17 cellular contexts compared by ENCODE assay signal in genomic region chr1:24605534-24606295, GRCh38. TPM values are rescaled to one million over a fixed set of nuclear protein-coding genes. Genes with fewer than 3 reads are reported as not detected.
DNase-seq lines count a peak whose midpoint lies in the region; ATAC-seq, FAIRE-seq and TF ChIP-seq lines count a peak whose summit lies in the region.
"Had no signal": no experiment of that assay in that cellular context is flagged by ENCODE, and none has a peak within 500 bp of the region (broad histone marks: within the 10 kb centered on the region; RNA-seq: fewer than 3 reads in every experiment).

No MANE protein-coding gene starts in this region.

- no peak overlapping the region for H2BK15ac ChIP-seq in H1 (ENCODE audit: low read length)

- intact Hi-C loops in HepG2 (cut with micrococcal nuclease; ENCODE audit: unreplicated experiment): no loop called here

- H3K9me3 ChIP-seq in H1 (ENCODE audit: insufficient read depth in 2 of 2, low read depth in 1 of 2, low read length in 1 of 2): no peaks in the 10 kb centered on the region
- no peaks in the 10 kb centered on the region for H3K9me3 ChIP-seq in HepG2 (ENCODE audit: low read length)

- TF ChIP-seq EP300 in H1 (IDR thresholded peaks at IDR 0.05; ENCODE audit: borderline replicate concordance in 1 of 2, low read depth in 2 of 2, low read length in 2 of 2) (no peak), HepG2 (IDR thresholded peaks at IDR 0.05; ENCODE audit: low read depth in 2 of 2, low read length in 2 of 2) (0 out of 4 replicates have a peak, but pooled peaks of 1 of the 2 experiments have one; percentile 37), HepG2 (CRISPR knock-in tag; IDR thresholded peaks at IDR 0.05; ENCODE audit: borderline replicate concordance) (no peak)

- H3K23ac ChIP-seq in H1 (ENCODE audit: insufficient read length): no peak overlapping the region

- no peak overlapping the region for H3K18ac ChIP-seq in H1 (ENCODE audit: extremely low read depth, low read length)

- no peak overlapping the region for H2BK5ac ChIP-seq in H1 (ENCODE audit: low read depth, low read length)

- no peak overlapping the region for H3K14ac ChIP-seq in H1 (ENCODE audit: insufficient read length)

- no peak for TF ChIP-seq POLR2A in H1 (IDR thresholded peaks at IDR 0.05; ENCODE audit: control extremely low read depth in 1 of 2, low read depth in 2 of 2, low read length in 2 of 2)
- TF ChIP-seq POLR2A in HepG2 (IDR thresholded peaks at IDR 0.05; ENCODE audit: insufficient read depth in 1 of 2, low read depth in 2 of 2, low read length in 2 of 2): no peak

- H4K91ac ChIP-seq in H1 (replicated peaks; ENCODE audit: insufficient read length, low read length): peak overlapping the region; percentile 25

- H3K36me3 ChIP-seq in H1 (ENCODE audit: control insufficient read depth in 2 of 4, insufficient read depth in 4 of 4, low read length in 3 of 4): no peaks in the 10 kb centered on the region
- no peaks in the 10 kb centered on the region for H3K36me3 ChIP-seq in HepG2 (replicated peaks in 1 of 2; ENCODE audit: control insufficient read depth in 1 of 2, insufficient read depth in 2 of 2, low read length in 2 of 2)

- H2AFZ ChIP-seq in H1 (ENCODE audit: low read length): no peak overlapping the region
- no peak overlapping the region for H2AFZ ChIP-seq in HepG2 (ENCODE audit: low read length)
- H2AFZ ChIP-seq: GM23248 had no signal

- H4K8ac ChIP-seq in H1 (ENCODE audit: extremely low read depth, insufficient read depth, low read length): peak overlapping the region; percentile 78; the same call in 1 of the 2 replicates

- H2BK12ac ChIP-seq in H1 (ENCODE audit: low read depth, low read length): no peak overlapping the region

- FAIRE-seq in H1 (lab: Jason Lieb, UNC) (no peak), HepG2 (lab: Jason Lieb, UNC) (peak; percentile 59)

- POLR2A ChIA-PET in H1 (lab: Charles Lee; ENCODE audit: partially characterized antibody): no interaction called here
- POLR2A ChIA-PET in HepG2 (lab: Yijun Ruan, JAX): interaction anchor here (0.7 to 1.6 kb wide), 3 partner anchors 11 to 64 kb away, joined by 3 read pairs; no protein-coding TSS in a partner anchor

- H3K4ac ChIP-seq in H1 (replicated peaks; ENCODE audit: insufficient read length, low read depth, low read length): no peak overlapping the region

- no peaks in the 10 kb centered on the region for H3K79me1 ChIP-seq in H1 (ENCODE audit: low read depth, low read length)

- BruUV-seq in HepG2 (replicated peaks; lab: Mats Ljungman, UMichigan): no TSS peak

- H3K9ac ChIP-seq in H1 (replicated peaks in 1 of 4; ENCODE audit: extremely low read depth in 1 of 4, low read depth in 3 of 4, low read length in 3 of 4) (no peak overlapping the region), HepG2 (ENCODE audit: insufficient read depth, low read depth, low read length) (no peak overlapping the region)
- H3K9ac ChIP-seq: GM23248 had no signal

- H3K27ac ChIP-seq in H1 (ENCODE audit: low read depth, low read length): no peak overlapping the region
- H3K27ac ChIP-seq in HepG2 (ENCODE audit: extremely low read length, insufficient read depth, low read length): peak overlapping the region; percentile 66
- H3K27ac ChIP-seq: 22Rv1, GM23248 had no signal

- no peak overlapping the region for H3K4me2 ChIP-seq in H1 (ENCODE audit: insufficient read depth in 1 of 2, low read depth in 2 of 2, low read length in 2 of 2)
- H3K4me2 ChIP-seq in HepG2 (ENCODE audit: low read depth, low read length): peak overlapping the region; percentile 70

- TF ChIP-seq CTCF in H1 (IDR thresholded peaks at IDR 0.05; ENCODE audit: control extremely low read depth in 1 of 3, insufficient read depth in 1 of 3, low read depth in 1 of 3, low read length in 3 of 3) (no peak), HepG2 (CRISPR knock-in tag; IDR thresholded peaks at IDR 0.05) (peak; percentile 39)

- H2AK5ac ChIP-seq in H1 (ENCODE audit: low read depth, low read length): no peak overlapping the region

- CTCF ChIA-PET in H1 (lab: Charles Lee; ENCODE audit: partially characterized antibody): interaction anchor here (1.0 to 5.2 kb wide), 2 partner anchors 9 to 19 kb away, joined by 5 to 20 read pairs; no protein-coding TSS in a partner anchor
- CTCF ChIA-PET in HepG2 (lab: Yijun Ruan, JAX; ENCODE audit: low intra/inter-chr PET ratio, low total read pairs): no interaction called here

- no peak overlapping the region for H3K56ac ChIP-seq in H1 (replicated peaks; ENCODE audit: insufficient read length, low read depth, low read length)

- DNase-seq in Caki2 (ENCODE audit: low read depth) (peak; percentile 47), H1 (ENCODE audit: low read depth in 1 of 2, low spot score in 2 of 2) (no peak), HepG2 (ENCODE audit: low spot score) (peak; percentile 60), myocyte (ENCODE audit: low read depth) (peak; percentile 18), D341Med (ENCODE audit: low spot score) (no peak), GM03348 (ENCODE audit: low spot score) (no peak), retina (no peak)
- DNase-seq: CD8-positive, alpha-beta T cell; COR-L47; GF-D8; H9 had no signal

- WGBS in H1 (ENCODE audit: extremely low coverage in 1 of 2, insufficient coverage in 1 of 2, insufficient read length in 1 of 2, insufficient replicate concordance in 2 of 2, low coverage in 1 of 2, low lambda C conversion rate in 2 of 2, missing lambda C conversion rate in 1 of 2), 2 experiments: 95% methylated on average over 19 of the region's 19 CpGs; no CpG with 5 or more reads in 1 of the 2 experiments
- 20% methylated on average over 8 of the region's 19 CpGs for WGBS in HepG2 (ENCODE audit: low lambda C conversion rate)

- peak; percentile 92 for ATAC-seq in HepG2
- ATAC-seq in activated CD4-positive, CD25-positive, alpha-beta regulatory T cell treated with anti-CD3 and anti-CD28 coated beads, Interleukin-2, amount 50 U/mL, for 24 hours: no peak
- ATAC-seq: CD8-positive, alpha-beta T cell had no signal

- TF ChIP-seq RAD21 in H1 (IDR thresholded peaks at IDR 0.05 in 1 of 2, conservative IDR thresholded peaks at IDR 0.05 in 1 of 2; ENCODE audit: low read depth in 2 of 2, low read length in 2 of 2): no peak
- TF ChIP-seq RAD21 in HepG2 (CRISPR knock-in tag; IDR thresholded peaks at IDR 0.05): no peak

- in situ Hi-C loops in Caki2 (cut with HindIII; ENCODE audit: low pct_unique_long_range_greater_than_20kb, low sequenced_read_pairs) (no loop called here), HepG2 (cut with HindIII; ENCODE audit: extremely low pct_ligation_motif_present, low pct_unique_long_range_greater_than_20kb) (no loop called here)

- H3K4me3 ChIP-seq in H1 (ENCODE audit: extremely low read depth in 1 of 4, insufficient read depth in 2 of 4, low read depth in 3 of 4, low read length in 4 of 4) (no peak overlapping the region), HepG2 (replicated peaks in 1 of 3; ENCODE audit: insufficient read depth in 1 of 3, low read depth in 2 of 3, low read length in 3 of 3) (peak overlapping the region in 1 of 3 experiments; percentile 46; a peak in 2 of 6 replicates)
- H3K4me3 ChIP-seq: GM23248 had no signal

- H3K79me2 ChIP-seq in H1 (ENCODE audit: control insufficient read depth in 1 of 2, insufficient read depth in 2 of 2, low read length in 2 of 2) (no peaks in the 10 kb centered on the region), HepG2 (ENCODE audit: insufficient read depth, low read length) (no peaks in the 10 kb centered on the region)

- H3K4me1 ChIP-seq in H1 (replicated peaks in 1 of 4; ENCODE audit: control insufficient read depth in 3 of 4, insufficient read depth in 4 of 4, low read length in 3 of 4) (no peaks in the 10 kb centered on the region), HepG2 (ENCODE audit: insufficient read depth, low read length) (peaks cover 38% of the 10 kb centered on the region)

- H3K27me3 ChIP-seq in H1 (replicated peaks in 1 of 4; ENCODE audit: control insufficient read depth in 3 of 4, extremely low read depth in 1 of 4, insufficient read depth in 3 of 4, low read length in 3 of 4) (no peaks in the 10 kb centered on the region), HepG2 (ENCODE audit: control insufficient read depth in 1 of 2, insufficient read depth in 2 of 2, low read length in 2 of 2) (no peaks in the 10 kb centered on the region; a peak in 1 of 5 replicates)

- H4K5ac ChIP-seq in H1 (ENCODE audit: insufficient read length, low read depth, low read length): no peak overlapping the region

- no peak overlapping the region for H2BK20ac ChIP-seq in H1 (ENCODE audit: low read length)

- no peaks in the 10 kb centered on the region for H3K23me2 ChIP-seq in H1 (ENCODE audit: low read depth, low read length)

- no peak overlapping the region for H2BK120ac ChIP-seq in H1 (replicated peaks; ENCODE audit: low read depth, low read length)

- no peaks in the 10 kb centered on the region for H4K20me1 ChIP-seq in H1 (replicated peaks in 1 of 2; ENCODE audit: control insufficient read depth in 1 of 2, insufficient read depth in 2 of 2, low read length in 2 of 2)
- H4K20me1 ChIP-seq in HepG2 (ENCODE audit: insufficient read depth, low read length): no peaks in the 10 kb centered on the region

RNA-seq across cellular contexts. Expression of gene SRRM1, which starts 37.4 kb away (rescaled TPM):
- 6.1 and 9.8 TPM in 2 replicates for total RNA-seq in Caki2 (2014; rRNA removed; shearing (Covaris generic); ENCODE audit: low replicate concordance)
- 230 and 255 TPM in 2 replicates for total RNA-seq in H1 (2021; fragmentation: NEBNext Ultra II Directional; extraction: Animal tissue kit (Norgen Biotek cat#: 25700))
- polyA plus RNA-seq in H1 (2011; rRNA removed): 72.7 and 77.1 TPM in 2 replicates
- 76.6 TPM for polyA plus RNA-seq in H1 (2011; cell fraction: cytosol; rRNA removed)
- polyA plus RNA-seq in H1 (2011; cell fraction: nucleus; rRNA removed): 138 TPM
- polyA plus RNA-seq in H1 (2012, experiment 1 of 2): 127 to 202 TPM (median 129 TPM) in 4 replicates
- 64.9 TPM for polyA plus RNA-seq in H1 (2012, experiment 2 of 2)
- polyA plus RNA-seq in H1 (2013, experiment 1 of 2): 434 TPM
- 464 TPM for polyA plus RNA-seq in H1 (2013, experiment 2 of 2)
- polyA minus RNA-seq in H1 (2011; rRNA and poly(A)+ RNA removed): 86.9 and 117 TPM in 2 replicates
- polyA minus RNA-seq in H1 (2011; cell fraction: cytosol; rRNA and poly(A)+ RNA removed): 75.5 TPM
- 191 TPM for polyA minus RNA-seq in H1 (2011; cell fraction: nucleus; rRNA and poly(A)+ RNA removed)
- total RNA-seq in HepG2 (2016; rRNA removed; fragmentation: Illumina TruSeq; extraction: Trizol): 31.6 and 33.7 TPM in 2 replicates
- total RNA-seq in HepG2 (2016; cell fraction: cytosol; rRNA removed; fragmentation: Illumina TruSeq; extraction: Trizol; ENCODE audit: low read depth): 13.1 and 14.5 TPM in 2 replicates
- total RNA-seq in HepG2 (2016; cell fraction: insoluble cytoplasmic fraction; rRNA removed; fragmentation: Illumina TruSeq; extraction: Trizol): 27.6 and 35.1 TPM in 2 replicates
- total RNA-seq in HepG2 (2016; cell fraction: membrane; rRNA removed; fragmentation: Illumina TruSeq; extraction: Trizol): 19.4 and 21.8 TPM in 2 replicates
- total RNA-seq in HepG2 (2016; cell fraction: nucleus; rRNA removed; fragmentation: Illumina TruSeq; extraction: Trizol): 80.4 and 81.8 TPM in 2 replicates
- 44.5 and 46.8 TPM in 2 replicates for polyA plus RNA-seq in HepG2 (2011; rRNA removed)
- 12.5 and 17.1 TPM in 2 replicates for polyA plus RNA-seq in HepG2 (2011; cell fraction: cytosol; rRNA removed)
- polyA plus RNA-seq in HepG2 (2011; cell fraction: nucleus; rRNA removed): 113 and 116 TPM in 2 replicates
- 96.3 and 117 TPM in 2 replicates for polyA plus RNA-seq in HepG2 (2012)
- 5.2 and 5.8 TPM in 2 replicates for polyA plus RNA-seq in HepG2 (2016; cell fraction: cytosol; fragmentation: Illumina TruSeq; extraction: Trizol; ENCODE audit: low read depth)
- polyA plus RNA-seq in HepG2 (2016; cell fraction: insoluble cytoplasmic fraction; fragmentation: Illumina TruSeq; extraction: Trizol; ENCODE audit: low read depth): 52.3 and 57.6 TPM in 2 replicates
- 13.5 and 15.6 TPM in 2 replicates for polyA plus RNA-seq in HepG2 (2016; cell fraction: membrane; fragmentation: Illumina TruSeq; extraction: Trizol; ENCODE audit: low read depth)
- 147 and 162 TPM in 2 replicates for polyA plus RNA-seq in HepG2 (2016; cell fraction: nucleus; fragmentation: Illumina TruSeq; extraction: Trizol; ENCODE audit: insufficient read depth, low read depth)
- polyA minus RNA-seq in HepG2 (2011; rRNA and poly(A)+ RNA removed; ENCODE audit: low replicate concordance): 27.3 and 67.7 TPM in 2 replicates
- 15.2 and 21.5 TPM in 2 replicates for polyA minus RNA-seq in HepG2 (2011; cell fraction: cytosol; rRNA and poly(A)+ RNA removed)
- polyA minus RNA-seq in HepG2 (2011; cell fraction: nucleus; rRNA and poly(A)+ RNA removed): 224 and 225 TPM in 2 replicates
- 58.6 and 63.5 TPM in 2 replicates for total RNA-seq in myocyte
- polyA plus RNA-seq in myocyte (2012): 55.5 TPM

RNA-seq across cellular contexts. Expression of gene NCMAP, which starts 49.8 kb away (rescaled TPM):
- total RNA-seq in Caki2 (2014; rRNA removed; shearing (Covaris generic); ENCODE audit: low replicate concordance): not detected in 2 replicates
- total RNA-seq in H1 (2021; fragmentation: NEBNext Ultra II Directional; extraction: Animal tissue kit (Norgen Biotek cat#: 25700)): 0.21 and 0.39 TPM in 2 replicates
- 0.14 and 0.21 TPM in 2 replicates for polyA plus RNA-seq in H1 (2011; rRNA removed)
- polyA plus RNA-seq in H1 (2011; cell fraction: cytosol; rRNA removed): 0.26 TPM
- polyA plus RNA-seq in H1 (2011; cell fraction: nucleus; rRNA removed): 0.19 TPM
- 0.09 to 0.19 TPM (median 0.12 TPM) in 4 replicates for polyA plus RNA-seq in H1 (2012, experiment 1 of 2)
- polyA plus RNA-seq in H1 (2012, experiment 2 of 2): 0.10 TPM
- polyA plus RNA-seq in H1 (2013, experiment 1 of 2): 0.18 TPM
- polyA plus RNA-seq in H1 (2013, experiment 2 of 2): 0.18 TPM
- 0.46 and 0.66 TPM in 2 replicates for polyA minus RNA-seq in H1 (2011; rRNA and poly(A)+ RNA removed)
- not detected for polyA minus RNA-seq in H1 (2011; cell fraction: cytosol; rRNA and poly(A)+ RNA removed)
- not detected for polyA minus RNA-seq in H1 (2011; cell fraction: nucleus; rRNA and poly(A)+ RNA removed)
- total RNA-seq in HepG2 (2016; rRNA removed; fragmentation: Illumina TruSeq; extraction: Trizol): 2.7 and 2.9 TPM in 2 replicates
- total RNA-seq in HepG2 (2016; cell fraction: cytosol; rRNA removed; fragmentation: Illumina TruSeq; extraction: Trizol; ENCODE audit: low read depth): 1.1 and 1.7 TPM in 2 replicates
- total RNA-seq in HepG2 (2016; cell fraction: insoluble cytoplasmic fraction; rRNA removed; fragmentation: Illumina TruSeq; extraction: Trizol): 2.5 and 2.7 TPM in 2 replicates
- 3.6 and 4.1 TPM in 2 replicates for total RNA-seq in HepG2 (2016; cell fraction: membrane; rRNA removed; fragmentation: Illumina TruSeq; extraction: Trizol)
- total RNA-seq in HepG2 (2016; cell fraction: nucleus; rRNA removed; fragmentation: Illumina TruSeq; extraction: Trizol): 1.3 and 1.7 TPM in 2 replicates
- polyA plus RNA-seq in HepG2 (2011; rRNA removed): 20.0 and 22.0 TPM in 2 replicates
- 16.3 and 22.0 TPM in 2 replicates for polyA plus RNA-seq in HepG2 (2011; cell fraction: cytosol; rRNA removed)
- 6.2 and 8.2 TPM in 2 replicates for polyA plus RNA-seq in HepG2 (2011; cell fraction: nucleus; rRNA removed)
- 9.9 and 19.2 TPM in 2 replicates for polyA plus RNA-seq in HepG2 (2012)
- 1.1 and 1.6 TPM in 2 replicates for polyA plus RNA-seq in HepG2 (2016; cell fraction: cytosol; fragmentation: Illumina TruSeq; extraction: Trizol; ENCODE audit: low read depth)
- polyA plus RNA-seq in HepG2 (2016; cell fraction: insoluble cytoplasmic fraction; fragmentation: Illumina TruSeq; extraction: Trizol; ENCODE audit: low read depth): 2.0 and 2.2 TPM in 2 replicates
- polyA plus RNA-seq in HepG2 (2016; cell fraction: membrane; fragmentation: Illumina TruSeq; extraction: Trizol; ENCODE audit: low read depth): 2.3 and 3.2 TPM in 2 replicates
- polyA plus RNA-seq in HepG2 (2016; cell fraction: nucleus; fragmentation: Illumina TruSeq; extraction: Trizol; ENCODE audit: insufficient read depth, low read depth): 2.1 and 2.3 TPM in 2 replicates
- polyA minus RNA-seq in HepG2 (2011; rRNA and poly(A)+ RNA removed; ENCODE audit: low replicate concordance): 28.8 TPM in 1 of 2 replicates, not detected in the other
- 13.1 and 18.4 TPM in 2 replicates for polyA minus RNA-seq in HepG2 (2011; cell fraction: cytosol; rRNA and poly(A)+ RNA removed)
- 6.2 and 9.0 TPM in 2 replicates for polyA minus RNA-seq in HepG2 (2011; cell fraction: nucleus; rRNA and poly(A)+ RNA removed)
- total RNA-seq in myocyte: not detected in 2 replicates
- not detected for polyA plus RNA-seq in myocyte (2012)
- total RNA-seq: A673, GM23248 had no signal
- polyA plus RNA-seq: BJ, CD14-positive monocyte, GM23248 had no signal

Comparison
In these comparisons a context has a peak if more than half of its experiments do, and no peak if none do; other contexts are left out.
1. DNase-seq: peak in Caki2 (single experiment), HepG2 (single experiment) and myocyte (single experiment); none in H1 (0 of 2), D341Med (single experiment), GM03348 (single experiment) and retina (single experiment).